Comparison of ENCODE assay signal across 8 cellular contexts in genomic region chr7:102363549-102364393, GRCh38. TPM values are rescaled to one million over a fixed set of nuclear protein-coding genes. Genes with fewer than 3 reads are reported as not detected.
DNase-seq lines count a peak whose midpoint lies in the region; ATAC-seq and TF ChIP-seq lines count a peak whose summit lies in the region.
"Not testable (repeated sequence)": the region's sequence is repeated elsewhere in the genome, so short reads cannot be mapped to it uniquely, and the experiment has no call there.

No MANE protein-coding gene starts in this region.

- ATAC-seq in GM21526 (IDR thresholded peaks at IDR 0.05; ENCODE audit: low FRiP score, unreplicated experiment): peak; percentile 98

- H3K9me3 ChIP-seq in OCI-LY1 (ENCODE audit: low read length): not testable (repeated sequence)

- peaks cover 27% of the 10 kb centered on the region for H3K79me2 ChIP-seq in OCI-LY1 (ENCODE audit: insufficient read depth, low read length)

- peak overlapping the region; percentile 72 for H3K9ac ChIP-seq in OCI-LY1 (ENCODE audit: low read length)

- not testable (repeated sequence) for H4K20me1 ChIP-seq in OCI-LY1 (ENCODE audit: insufficient read depth, low read length)

- peak; percentile 97 for DNase-seq in DMS114 treated with DMSO at 0.1 percent for 48 hours (lab: John Stamatoyannopoulos, UW; ENCODE audit: unreplicated experiment)
- peak; percentile 63 for DNase-seq in HuH-7 (ENCODE audit: low spot score)
- DNase-seq in activated T-cell treated with anti-CD3 and anti-CD28 coated beads for 24 hours (ENCODE audit: low read depth): peak; percentile 90
- DNase-seq in epithelial cell of proximal tubule (ENCODE audit: low read depth): peak; percentile 91
- DNase-seq in mucosa of gallbladder (ENCODE audit: low spot score): peak; percentile 97
- peak; percentile 92 for DNase-seq in stimulated activated CD8-positive, alpha-beta memory T cell treated with anti-CD3 and anti-CD28 coated beads, Interleukin-4, amount 100 ng/mL, for 24 hours (ENCODE audit: low read depth)

- H3K27ac ChIP-seq in OCI-LY1 (ENCODE audit: low read depth, low read length, poor library complexity, severe bottlenecking): not testable (repeated sequence)

- H3K4me1 ChIP-seq in OCI-LY1 (ENCODE audit: insufficient read depth, low read length, severe bottlenecking): not testable (repeated sequence)

- H3K4me2 ChIP-seq in OCI-LY1 (ENCODE audit: low read length): peak overlapping the region; percentile 65

- not testable (repeated sequence) for H3F3A ChIP-seq in OCI-LY1 (ENCODE audit: insufficient read depth, low read length)

- not testable (repeated sequence) for H3K27me3 ChIP-seq in OCI-LY1 (ENCODE audit: insufficient read depth, low read length)

- peak; percentile 18; the same call in 1 of the 2 replicates for TF ChIP-seq CTCF in OCI-LY1 (IDR thresholded peaks at IDR 0.05; ENCODE audit: low read length)
- TF ChIP-seq CTCF in epithelial cell of proximal tubule (conservative IDR thresholded peaks at IDR 0.05; ENCODE audit: low read depth, low read length): peak; percentile 21

- H3K36me3 ChIP-seq in OCI-LY1 (ENCODE audit: insufficient read depth, low read length): peaks cover 29% of the 10 kb centered on the region

- H3K4me3 ChIP-seq in OCI-LY1 (ENCODE audit: low read depth, low read length, poor library complexity, severe bottlenecking) (peak overlapping the region; percentile 67), epithelial cell of proximal tubule (ENCODE audit: low read depth, low read length) (peak overlapping the region; percentile 68)

- H2AFZ ChIP-seq in OCI-LY1 (ENCODE audit: low read length): not testable (repeated sequence)

- H3K9me2 ChIP-seq in OCI-LY1 (ENCODE audit: low read depth, low read length): not testable (repeated sequence)

RNA-seq across cellular contexts. Expression of gene SPDYE6, which starts 7.5 kb away (rescaled TPM):
- total RNA-seq in epithelial cell of proximal tubule (not detected in 2 replicates), mucosa of gallbladder (not detected)

RNA-seq across cellular contexts. Expression of gene PRKRIP1, which starts 32.4 kb away (rescaled TPM):
- 13.2 and 16.1 TPM in 2 replicates for total RNA-seq in epithelial cell of proximal tubule
- total RNA-seq in mucosa of gallbladder: 22.6 TPM
